10 cellular contexts compared by ENCODE assay signal in genomic region chr12:96015672-96016071, GRCh38. TPM values are rescaled to one million over a fixed set of nuclear protein-coding genes. Genes with fewer than 3 reads are reported as not detected.
DNase-seq lines count a peak whose midpoint lies in the region; ATAC-seq and TF ChIP-seq lines count a peak whose summit lies in the region.
"Had no signal": no experiment of that assay in that cellular context is flagged by ENCODE, and none has a peak within 500 bp of the region (broad histone marks: within the 10 kb centered on the region; RNA-seq: fewer than 3 reads in every experiment).

No MANE protein-coding gene starts in this region.

- no peak overlapping the region for H2AK5ac ChIP-seq in mesendoderm (ENCODE audit: low read length)

- H3K27me3 ChIP-seq in mesendoderm (ENCODE audit: insufficient read depth, low read length, poor library complexity), result no peaks in the 10 kb centered on the region

- H2BK5ac ChIP-seq in mesendoderm (ENCODE audit: low read length), result no peak overlapping the region

- no peaks in the 10 kb centered on the region for H3K4me1 ChIP-seq in mesendoderm (ENCODE audit: control insufficient read depth, low read depth, low read length)

- no peak overlapping the region for H3K27ac Mint-ChIP-seq in chondrocyte (ENCODE audit: unreplicated experiment)
- H3K27ac Mint-ChIP-seq: activated T-cell treated with anti-CD3 and anti-CD28 coated beads, Interleukin-2, amount 50 U/mL, for 72 hours had no signal

- no peak overlapping the region for H3K18ac ChIP-seq in mesendoderm (ENCODE audit: low read length)

- no peak overlapping the region for H3K4me3 ChIP-seq in mesendoderm (ENCODE audit: low read length)

- no peaks in the 10 kb centered on the region for H3K27me3 Mint-ChIP-seq in chondrocyte (ENCODE audit: low read depth)

- H3K23ac ChIP-seq in mesendoderm (ENCODE audit: low read length), result no peak overlapping the region

- no peak overlapping the region for H3K4me2 ChIP-seq in mesendoderm (ENCODE audit: low read length)

- H3K4ac ChIP-seq in mesendoderm (ENCODE audit: low read depth, low read length), result no peak overlapping the region

- peaks cover 3% of the 10 kb centered on the region for H3K36me3 ChIP-seq in mesendoderm (ENCODE audit: control insufficient read depth, insufficient read depth, low read length)

- H3K79me2 ChIP-seq in mesendoderm (ENCODE audit: control insufficient read depth, insufficient read depth, low read length), result no peaks in the 10 kb centered on the region

- H4K8ac ChIP-seq in mesendoderm (ENCODE audit: low read depth, low read length), result no peak overlapping the region

- no peaks in the 10 kb centered on the region for H3K9me3 Mint-ChIP-seq in chondrocyte (ENCODE audit: low read depth)
- H3K9me3 Mint-ChIP-seq: activated T-cell treated with anti-CD3 and anti-CD28 coated beads, Interleukin-2, amount 50 U/mL, for 72 hours; immature natural killer cell had no signal

- no peak overlapping the region for H3K56ac ChIP-seq in mesendoderm (ENCODE audit: low read length)

- peaks cover 10% of the 10 kb centered on the region for H3K4me1 Mint-ChIP-seq in chondrocyte (ENCODE audit: low read depth)
- H3K4me1 Mint-ChIP-seq: immature natural killer cell had no signal

- DNase-seq in DMS53 (lab: John Stamatoyannopoulos, UW) (peak; percentile 68), chondrocyte (ENCODE audit: low spot score) (no peak), mesendoderm (peak; percentile 59), occipital lobe (lab: John Stamatoyannopoulos, UW) (no peak), GM13976 (ENCODE audit: low spot score) (no peak), NCI-H1436 (lab: John Stamatoyannopoulos, UW) (no peak)
- DNase-seq: activated T-cell treated with anti-CD3 and anti-CD28 coated beads, Interleukin-2, amount 50 U/mL, for 72 hours; immature natural killer cell had no signal

- TF ChIP-seq CTCF in LNCAP (IDR thresholded peaks at IDR 0.05) (peak; percentile 48), chondrocyte (IDR thresholded peaks at IDR 0.05) (peak; percentile 74), GM13976 (IDR thresholded peaks at IDR 0.05; ENCODE audit: borderline replicate concordance, control extremely low read depth, extremely low read depth, insufficient read depth, missing control alignments) (no peak)

- H2BK15ac ChIP-seq in mesendoderm (replicated peaks; ENCODE audit: low read depth), result no peak overlapping the region

- peaks cover 25% of the 10 kb centered on the region for H3K36me3 Mint-ChIP-seq in chondrocyte (ENCODE audit: low read depth)

- in situ Hi-C loops in GM13976 (cut with MboI; ENCODE audit: low sequenced_read_pairs, unreplicated experiment), result no loop called here

- no peak overlapping the region for H4K5ac ChIP-seq in mesendoderm (ENCODE audit: low read length)

- H3K27ac ChIP-seq in mesendoderm (ENCODE audit: low read depth, low read length), result no peak overlapping the region

- no peak overlapping the region for H2BK120ac ChIP-seq in mesendoderm (ENCODE audit: low read depth, low read length)

- no CpG with 5 or more reads among the region's 5 CpGs for WGBS in mesendoderm (ENCODE audit: extremely low coverage, insufficient coverage, low lambda C conversion rate)

- no peak overlapping the region for H3K9ac ChIP-seq in mesendoderm (ENCODE audit: low read length)

- no peaks in the 10 kb centered on the region for H3K79me1 ChIP-seq in mesendoderm (ENCODE audit: low read length)

- no peak overlapping the region for H3K4me3 Mint-ChIP-seq in chondrocyte (ENCODE audit: unreplicated experiment)
- H3K4me3 Mint-ChIP-seq: activated T-cell treated with anti-CD3 and anti-CD28 coated beads, Interleukin-2, amount 50 U/mL, for 72 hours; immature natural killer cell had no signal

- ATAC-seq in HG02798 (IDR thresholded peaks at IDR 0.05; ENCODE audit: poor library complexity, unreplicated experiment), result no peak
- ATAC-seq: activated T-cell treated with anti-CD3 and anti-CD28 coated beads, Interleukin-2, amount 50 U/mL, for 72 hours had no signal

RNA-seq across cellular contexts. Expression of gene HAL, which starts 19.5 kb away (rescaled TPM):
- total RNA-seq in chondrocyte, result 0.10 to 0.92 TPM (median 0.28 TPM) in 3 replicates
- 0.15 TPM for polyA plus RNA-seq in mesendoderm (2013, experiment 1 of 2)
- 0.18 TPM for polyA plus RNA-seq in mesendoderm (2013, experiment 2 of 2)
- 2.2 TPM for total RNA-seq in occipital lobe

RNA-seq across cellular contexts. Expression of gene LTA4H, which starts 19.7 kb away (rescaled TPM):
- total RNA-seq in chondrocyte (52.7 to 59.7 TPM (median 55.0 TPM) in 3 replicates), occipital lobe (38.5 TPM)
- polyA plus RNA-seq in mesendoderm (2013, experiment 1 of 2), result 120 TPM
- 121 TPM for polyA plus RNA-seq in mesendoderm (2013, experiment 2 of 2)

Comparison
In these comparisons a context has a peak if more than half of its experiments do, and no peak if none do; other contexts are left out.
1. DNase-seq: peak in DMS53 (single experiment) and mesendoderm (single experiment); none in chondrocyte (single experiment), occipital lobe (single experiment), GM13976 (single experiment) and NCI-H1436 (single experiment).